ENCODE assay signal across 1 cellular context in genomic region chr12:53098354-53098981, GRCh38.
TF ChIP-seq lines count a peak whose summit lies in the region.

No MANE protein-coding gene starts in this region.

TF ChIP-seq in HepG2, 621 proteins besides CTCF, POLR2A, EP300 and RAD21:
- TF ChIP-seq ZZZ3 (CRISPR knock-in tag; IDR thresholded peaks at IDR 0.05; ENCODE audit: borderline replicate concordance) (no peak), PATZ1 (CRISPR knock-in tag; IDR thresholded peaks at IDR 0.05) (peak; percentile 70), CBFB (CRISPR knock-in tag; IDR thresholded peaks at IDR 0.05) (no peak), ZSCAN29 (CRISPR knock-in tag; conservative IDR thresholded peaks at IDR 0.05) (0 out of 2 replicates have a peak, but pooled peaks have one; percentile 20), ZNF264 (CRISPR knock-in tag; IDR thresholded peaks at IDR 0.05) (no peak), FOSL2 (CRISPR knock-in tag; IDR thresholded peaks at IDR 0.05) (peak; percentile 84), ZNF282 (IDR thresholded peaks at IDR 0.05; ENCODE audit: partially characterized antibody) (no peak), CREM (IDR thresholded peaks at IDR 0.05) (peak; percentile 4; the same call in 1 of the 2 replicates), CREM (CRISPR knock-in tag; IDR thresholded peaks at IDR 0.05) (no peak), MTA1 (CRISPR knock-in tag; IDR thresholded peaks at IDR 0.05; ENCODE audit: borderline replicate concordance) (no peak)
